ENCODE assay signal across 14 cellular contexts in the genomic region with DNA sequence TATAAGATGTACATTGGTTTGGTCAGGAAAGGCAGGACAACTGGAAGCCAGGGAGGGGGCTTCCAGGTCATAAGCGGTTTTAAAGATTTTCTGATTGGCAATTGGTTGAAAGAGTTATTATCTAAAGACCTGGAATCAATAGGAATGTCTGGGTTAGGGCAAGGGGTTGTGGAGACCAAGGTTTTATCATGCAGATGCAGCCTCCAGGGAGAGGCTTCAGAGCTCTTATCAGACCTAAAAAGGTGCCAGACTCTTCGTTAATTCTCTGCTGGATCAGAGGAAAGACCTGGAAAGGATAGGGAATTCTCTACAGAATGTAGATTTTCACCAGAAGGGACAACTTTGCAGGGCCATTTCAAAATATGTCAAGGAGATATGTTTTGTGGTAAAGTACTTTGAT.
DNase-seq lines count a peak whose midpoint lies in the region; ATAC-seq, FAIRE-seq and TF ChIP-seq lines count a peak whose summit lies in the region.
"Had no signal": no experiment of that assay in that cellular context is flagged by ENCODE, and none has a peak within 500 bp of the region (broad histone marks: within the 10 kb centered on the region; RNA-seq: fewer than 3 reads in every experiment).

No MANE protein-coding gene starts in this region.

- intact Hi-C loops in K562 (cut with micrococcal nuclease) (no loop called here), thyroid gland (cut with DNase I) (no loop called here)

- ATAC-seq in K562: no peak
- ATAC-seq: HepG2 had no signal

- no peaks in the 10 kb centered on the region for H3K27me3 ChIP-seq in HUES48 (ENCODE audit: control insufficient read depth, insufficient read depth, low read length)
- no peaks in the 10 kb centered on the region; a peak in 1 of 5 replicates for H3K27me3 ChIP-seq in K562 (ENCODE audit: control insufficient read depth in 2 of 2, insufficient read depth in 2 of 2, low read length in 2 of 2)
- no peaks in the 10 kb centered on the region for H3K27me3 ChIP-seq in mesendoderm (ENCODE audit: insufficient read depth, low read length, poor library complexity)
- no peaks in the 10 kb centered on the region for H3K27me3 ChIP-seq in thyroid gland

- H3K4me1 ChIP-seq in HUES48 (ENCODE audit: control insufficient read depth, insufficient read depth, low read length): peaks cover 49% of the 10 kb centered on the region
- no peaks in the 10 kb centered on the region; a peak in 1 of 5 replicates for H3K4me1 ChIP-seq in K562 (replicated peaks in 1 of 2; ENCODE audit: control insufficient read depth in 2 of 2, insufficient read depth in 2 of 2, low read length in 2 of 2)
- H3K4me1 ChIP-seq in mesendoderm (ENCODE audit: control insufficient read depth, low read depth, low read length): peaks cover 9% of the 10 kb centered on the region
- no peaks in the 10 kb centered on the region for H3K4me1 ChIP-seq in thyroid gland
- H3K4me1 ChIP-seq: BLaER1 treated with 17β-estradiol and CSF1 and Interleukin-3, amounts not matched to agents 10 nM and 100 nM had no signal

- H3K9ac ChIP-seq in HUES48 (ENCODE audit: low read depth, low read length): no peak overlapping the region
- no peak overlapping the region for H3K9ac ChIP-seq in K562 (ENCODE audit: insufficient read depth in 1 of 2, low read depth in 2 of 2, low read length in 2 of 2)
- peak overlapping the region; percentile 47 for H3K9ac ChIP-seq in mesendoderm (ENCODE audit: low read length)
- H3K9ac ChIP-seq: BLaER1 treated with 17β-estradiol and CSF1 and Interleukin-3, amounts not matched to agents 10 nM and 100 nM had no signal

- H2BK120ac ChIP-seq in mesendoderm (ENCODE audit: low read depth, low read length): peak overlapping the region; percentile 88

- no peaks in the 10 kb centered on the region for H3K9me3 ChIP-seq in HUES48 (ENCODE audit: control insufficient read depth, insufficient read depth, low read length)
- H3K9me3 ChIP-seq in K562 (replicated peaks; ENCODE audit: control insufficient read depth, insufficient read depth, low read depth, low read length): no peaks in the 10 kb centered on the region
- H3K9me3 ChIP-seq in thyroid gland: no peaks in the 10 kb centered on the region
- H3K9me3 ChIP-seq: BLaER1 treated with 17β-estradiol and CSF1 and Interleukin-3, amounts not matched to agents 10 nM and 100 nM had no signal

- H2BK5ac ChIP-seq in mesendoderm (ENCODE audit: low read length): peak overlapping the region; percentile 97

- H3K23ac ChIP-seq in mesendoderm (ENCODE audit: low read length): no peak overlapping the region

- H3K4me3 ChIP-seq in HUES48 (ENCODE audit: low read depth, low read length) (0 out of 2 replicates have a peak overlapping the region, but pooled peaks have one; percentile 10), K562 (no peak overlapping the region), mesendoderm (ENCODE audit: low read length) (no peak overlapping the region), thyroid gland (replicated peaks in 1 of 3) (no peak overlapping the region)
- H3K4me3 ChIP-seq: BLaER1 treated with 17β-estradiol and CSF1 and Interleukin-3, amounts not matched to agents 10 nM and 100 nM had no signal

- in situ Hi-C loops in K562 (cut with MboI): no loop called here

- no peak overlapping the region for H2AFZ ChIP-seq in K562 (ENCODE audit: low read depth, low read length)

- H3K4me2 ChIP-seq in K562 (ENCODE audit: insufficient read depth, low read length): no peak overlapping the region
- no peak overlapping the region for H3K4me2 ChIP-seq in mesendoderm (ENCODE audit: low read length)
- H3K4me2 ChIP-seq: BLaER1 treated with 17β-estradiol and CSF1 and Interleukin-3, amounts not matched to agents 10 nM and 100 nM had no signal

- WGBS in K562 (ENCODE audit: insufficient coverage, low coverage, missing lambda C conversion rate): 0% methylated on average over 2 of the region's 2 CpGs
- no CpG with 5 or more reads among the region's 2 CpGs for WGBS in mesendoderm (ENCODE audit: extremely low coverage, insufficient coverage, low lambda C conversion rate)
- 65 to 74% methylated on average over 2 of the region's 2 CpGs for WGBS in thyroid gland, 2 donors

- H4K20me1 ChIP-seq in K562 (replicated peaks; ENCODE audit: control insufficient read depth, insufficient read depth, low read length): no peaks in the 10 kb centered on the region
- H4K20me1 ChIP-seq: BLaER1 treated with 17β-estradiol and CSF1 and Interleukin-3, amounts not matched to agents 10 nM and 100 nM had no signal

- H3K56ac ChIP-seq in mesendoderm (ENCODE audit: low read length): peak overlapping the region; percentile 59

- CTCF ChIA-PET in K562 (lab: Yijun Ruan, JAX; ENCODE audit: low intra/inter-chr PET ratio): no interaction called here

- TF ChIP-seq CTCF in K562 (IDR thresholded peaks at IDR 0.05 in 2 of 3, conservative IDR thresholded peaks at IDR 0.05 in 1 of 3; ENCODE audit: insufficient read depth in 2 of 3, low read depth in 1 of 3, low read length in 3 of 3) (no peak), thyroid gland (IDR thresholded peaks at IDR 0.05) (no peak)

- no peak overlapping the region for H4K8ac ChIP-seq in mesendoderm (ENCODE audit: low read depth, low read length)

- BruUV-seq in K562 (replicated peaks; lab: Mats Ljungman, UMichigan): no TSS peak

- H3K9me1 ChIP-seq in K562 (ENCODE audit: control insufficient read depth, insufficient read depth, low read length): no peaks in the 10 kb centered on the region

- H2BK15ac ChIP-seq in mesendoderm (replicated peaks; ENCODE audit: low read depth): no peak overlapping the region

- peak overlapping the region; percentile 81 for H3K4ac ChIP-seq in mesendoderm (ENCODE audit: low read depth, low read length)

- H4K5ac ChIP-seq in mesendoderm (ENCODE audit: low read length): no peak overlapping the region

- TF ChIP-seq POLR2A in K562 (conservative IDR thresholded peaks at IDR 0.05) (no peak), thyroid gland (IDR thresholded peaks at IDR 0.05) (no peak)

- H3K79me2 ChIP-seq in K562 (ENCODE audit: control insufficient read depth, insufficient read depth, low read length) (no peaks in the 10 kb centered on the region), mesendoderm (ENCODE audit: control insufficient read depth, insufficient read depth, low read length) (no peaks in the 10 kb centered on the region)

- H2AK5ac ChIP-seq in mesendoderm (ENCODE audit: low read length): no peak overlapping the region

- POLR2A ChIA-PET in K562 (lab: Yijun Ruan, JAX): no interaction called here

- H3K79me1 ChIP-seq in mesendoderm (ENCODE audit: low read length): peaks cover 3% of the 10 kb centered on the region

- peak overlapping the region; percentile 86 for H3K27ac ChIP-seq in HUES48 (ENCODE audit: low read depth, low read length)
- H3K27ac ChIP-seq in K562 (ENCODE audit: extremely low read depth, low read depth, low read length): no peak overlapping the region
- H3K27ac ChIP-seq in mesendoderm (ENCODE audit: low read depth, low read length): peak overlapping the region; percentile 97
- H3K27ac ChIP-seq in thyroid gland: no peak overlapping the region
- H3K27ac ChIP-seq: BLaER1 treated with 17β-estradiol and CSF1 and Interleukin-3, amounts not matched to agents 10 nM and 100 nM had no signal

- FAIRE-seq in K562 (lab: Jason Lieb, UNC): no peak
- FAIRE-seq: GM12892, HepG2 had no signal

- H3K36me3 ChIP-seq in HUES48 (ENCODE audit: control insufficient read depth, insufficient read depth, low read length): no peaks in the 10 kb centered on the region
- H3K36me3 ChIP-seq in K562 (ENCODE audit: control insufficient read depth, insufficient read depth, low read length): no peaks in the 10 kb centered on the region
- no peaks in the 10 kb centered on the region for H3K36me3 ChIP-seq in mesendoderm (ENCODE audit: control insufficient read depth, insufficient read depth, low read length)
- H3K36me3 ChIP-seq in thyroid gland: no peaks in the 10 kb centered on the region
- H3K36me3 ChIP-seq: BLaER1 treated with 17β-estradiol and CSF1 and Interleukin-3, amounts not matched to agents 10 nM and 100 nM had no signal

- peak overlapping the region; percentile 92 for H3K18ac ChIP-seq in mesendoderm (ENCODE audit: low read length)

- peak; percentile 64 for DNase-seq in ELF-1 (ENCODE audit: low read depth, low spot score)
- peak in 1 of 4 experiments; percentile 26 for DNase-seq in K562 (ENCODE audit: extremely low read depth in 1 of 4, low spot score in 3 of 4)
- DNase-seq in mesendoderm: peak; percentile 94
- no peak for DNase-seq in thyroid gland
- DNase-seq in NCI-H2107 treated with DMSO at 0.1 percent for 48 hours (lab: John Stamatoyannopoulos, UW; ENCODE audit: unreplicated experiment): no peak
- DNase-seq in activated CD4-positive, alpha-beta T cell treated with anti-CD3 and anti-CD28 coated beads for 1 hour: no peak
- DNase-seq: ACHN; Calu3; CD4-positive, CD25-positive, alpha-beta regulatory T cell; DMS 273 treated with DMSO at 0.1 percent for 48 hours had no signal

- no peak for TF ChIP-seq EP300 in K562 (IDR thresholded peaks at IDR 0.05; ENCODE audit: low read length)

- no peak for TF ChIP-seq RAD21 in K562 (CRISPR knock-in tag; conservative IDR thresholded peaks at IDR 0.05 in 1 of 2, IDR thresholded peaks at IDR 0.05 in 1 of 2)

TF ChIP-seq in K562, 482 proteins besides CTCF, POLR2A, EP300 and RAD21 (continues in another document):
- TF ChIP-seq ZNF133 (CRISPR knock-in tag; IDR thresholded peaks at IDR 0.05): no peak
- TF ChIP-seq POLR2H (tag; IDR thresholded peaks at IDR 0.05; ENCODE audit: low read depth): no peak
- peak; percentile 60 for TF ChIP-seq TCF3 (CRISPR knock-in tag; IDR thresholded peaks at IDR 0.05)
- no peak for TF ChIP-seq NBN (IDR thresholded peaks at IDR 0.05; ENCODE audit: low read depth)
- TF ChIP-seq CBFA2T2 (conservative IDR thresholded peaks at IDR 0.05): peak; percentile 45; the same call in 1 of the 2 replicates
- TF ChIP-seq CBFA2T3 (IDR thresholded peaks at IDR 0.05): peak; percentile 67
- TF ChIP-seq, protein P1, sequence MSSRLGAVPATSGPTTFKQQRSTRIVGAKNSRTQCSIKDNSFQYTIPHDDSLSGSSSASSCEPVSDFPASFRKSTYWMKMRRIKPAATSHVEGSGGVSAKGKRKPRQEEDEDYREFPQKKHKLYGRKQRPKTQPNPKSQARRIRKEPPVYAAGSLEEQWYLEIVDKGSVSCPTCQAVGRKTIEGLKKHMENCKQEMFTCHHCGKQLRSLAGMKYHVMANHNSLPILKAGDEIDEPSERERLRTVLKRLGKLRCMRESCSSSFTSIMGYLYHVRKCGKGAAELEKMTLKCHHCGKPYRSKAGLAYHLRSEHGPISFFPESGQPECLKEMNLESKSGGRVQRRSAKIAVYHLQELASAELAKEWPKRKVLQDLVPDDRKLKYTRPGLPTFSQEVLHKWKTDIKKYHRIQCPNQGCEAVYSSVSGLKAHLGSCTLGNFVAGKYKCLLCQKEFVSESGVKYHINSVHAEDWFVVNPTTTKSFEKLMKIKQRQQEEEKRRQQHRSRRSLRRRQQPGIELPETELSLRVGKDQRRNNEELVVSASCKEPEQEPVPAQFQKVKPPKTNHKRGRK (tag; IDR thresholded peaks at IDR 0.05): no peak
- TF ChIP-seq PHTF2 (CRISPR knock-in tag; IDR thresholded peaks at IDR 0.05): no peak
- peak; percentile 45; the same call in 1 of the 2 replicates for TF ChIP-seq TEAD4 (IDR thresholded peaks at IDR 0.05; ENCODE audit: low read length)
- TF ChIP-seq TEAD4 (CRISPR knock-in tag; IDR thresholded peaks at IDR 0.05; ENCODE audit: borderline replicate concordance): no peak
- no peak for TF ChIP-seq TCFL5 (CRISPR knock-in tag; conservative IDR thresholded peaks at IDR 0.05)

Comparison
In these comparisons a context has a peak if more than half of its experiments do, and no peak if none do; other contexts are left out.
1. DNase-seq: peak in ELF-1 (single experiment) and mesendoderm (single experiment); none in thyroid gland (0 of 2), NCI-H2107 treated with DMSO at 0.1 percent for 48 hours (single experiment) and activated CD4-positive, alpha-beta T cell treated with anti-CD3 and anti-CD28 coated beads for 1 hour (single experiment).
2. H3K27ac ChIP-seq: peak in HUES48 (single experiment) and mesendoderm (single experiment); none in K562 (single experiment) and thyroid gland (0 of 3).